In genomic region chr10:79066460-79067240, GRCh38 we compare ENCODE assay signal across 8 cellular contexts. TPM values are rescaled to one million over a fixed set of nuclear protein-coding genes. Genes with fewer than 3 reads are reported as not detected.
DNase-seq lines count a peak whose midpoint lies in the region; ATAC-seq and TF ChIP-seq lines count a peak whose summit lies in the region.

No MANE protein-coding gene starts in this region.

- no TSS peak for BruUV-seq in Calu3 (replicated peaks; lab: Mats Ljungman, UMichigan)

- no peaks in the 10 kb centered on the region for H3K9me3 ChIP-seq in esophagus (ENCODE audit: control insufficient read depth in 2 of 2, insufficient read depth in 1 of 2, low read depth in 1 of 2, low read length in 1 of 2)

- no peaks in the 10 kb centered on the region for H3K27me3 ChIP-seq in esophagus (ENCODE audit: control insufficient read depth in 1 of 2, insufficient read depth in 2 of 2, low read length in 2 of 2)

- peak overlapping the region; percentile 46 for H3K27ac Mint-ChIP-seq in Calu3 (ENCODE audit: unreplicated experiment)
- peak overlapping the region; percentile 26 for H3K27ac Mint-ChIP-seq in T-helper 1 cell treated with Interleukin-12 subunit alpha and Interleukin-12 subunit beta and Interleukin-4 antibody, amounts not matched to agents 30 μg/mL and 1 μg/mL, for 36 hours
- no peak overlapping the region for H3K27ac Mint-ChIP-seq in nephron progenitor cell

- intact Hi-C loops in Calu3 (cut with micrococcal nuclease; ENCODE audit: unreplicated experiment), result loop anchor here (5.0 to 10.0 kb wide), 2 partner anchors 632 to 764 kb away; no protein-coding TSS in a partner anchor

- H3K9me3 Mint-ChIP-seq in Calu3 (ENCODE audit: low read depth, unreplicated experiment) (no peaks in the 10 kb centered on the region), nephron progenitor cell (no peaks in the 10 kb centered on the region)
- H3K9me3 Mint-ChIP-seq in T-helper 1 cell treated with Interleukin-12 subunit alpha and Interleukin-12 subunit beta and Interleukin-4 antibody, amounts not matched to agents 30 μg/mL and 1 μg/mL, for 36 hours, result no peaks in the 10 kb centered on the region

- H3K4me3 Mint-ChIP-seq in Calu3 (ENCODE audit: low read depth, unreplicated experiment) (peak overlapping the region; percentile 70), nephron progenitor cell (peak overlapping the region; percentile 73)
- H3K4me3 Mint-ChIP-seq in T-helper 1 cell treated with Interleukin-12 subunit alpha and Interleukin-12 subunit beta and Interleukin-4 antibody, amounts not matched to agents 30 μg/mL and 1 μg/mL, for 36 hours, result peak overlapping the region; percentile 81

- peaks cover 10% of the 10 kb centered on the region for H3K4me1 Mint-ChIP-seq in Calu3 (ENCODE audit: low read depth, unreplicated experiment)
- H3K4me1 Mint-ChIP-seq in T-helper 1 cell treated with Interleukin-12 subunit alpha and Interleukin-12 subunit beta and Interleukin-4 antibody, amounts not matched to agents 30 μg/mL and 1 μg/mL, for 36 hours (ENCODE audit: low read depth), result peaks cover 41% of the 10 kb centered on the region
- peaks cover 53% of the 10 kb centered on the region for H3K4me1 Mint-ChIP-seq in nephron progenitor cell

- H3K4me3 ChIP-seq in esophagus (ENCODE audit: low read depth in 1 of 2, low read length in 2 of 2), result peak overlapping the region; percentile 75

- TF ChIP-seq CTCF in Calu3 (IDR thresholded peaks at IDR 0.05; ENCODE audit: unreplicated experiment) (no peak), nephron progenitor cell (IDR thresholded peaks at IDR 0.05) (no peak)

- H3K27me3 Mint-ChIP-seq in Calu3 (ENCODE audit: unreplicated experiment), result peaks cover 3% of the 10 kb centered on the region
- H3K27me3 Mint-ChIP-seq in T-helper 1 cell treated with Interleukin-12 subunit alpha and Interleukin-12 subunit beta and Interleukin-4 antibody, amounts not matched to agents 30 μg/mL and 1 μg/mL, for 36 hours (ENCODE audit: low read depth), result peaks cover 7% of the 10 kb centered on the region
- peaks cover 6% of the 10 kb centered on the region for H3K27me3 Mint-ChIP-seq in nephron progenitor cell (ENCODE audit: low read depth, poor library complexity)

- peaks cover 50% of the 10 kb centered on the region for H3K36me3 Mint-ChIP-seq in Calu3 (ENCODE audit: insufficient read depth, unreplicated experiment)
- H3K36me3 Mint-ChIP-seq in T-helper 1 cell treated with Interleukin-12 subunit alpha and Interleukin-12 subunit beta and Interleukin-4 antibody, amounts not matched to agents 30 μg/mL and 1 μg/mL, for 36 hours (ENCODE audit: low read depth), result peaks cover 6% of the 10 kb centered on the region
- no peaks in the 10 kb centered on the region for H3K36me3 Mint-ChIP-seq in nephron progenitor cell (ENCODE audit: low read depth)

- no peaks in the 10 kb centered on the region for H3K36me3 ChIP-seq in esophagus (ENCODE audit: control insufficient read depth in 2 of 2, insufficient read depth in 2 of 2, low read length in 1 of 2)

- POLR2A ChIA-PET in HEK293T (lab: Yijun Ruan, JAX), result interaction anchor here (0.7 to 1.7 kb wide), 2 partner anchors 92 to 93 kb away, joined by 5 read pairs; no protein-coding TSS in a partner anchor

- DNase-seq in Calu3 (peak; percentile 63), HEK293T (ENCODE audit: extremely low spot score) (peak; percentile 30), nephron progenitor cell (no peak)

- peaks cover 2 to 6% of the 10 kb centered on the region in 2 donors for H3K4me1 ChIP-seq in esophagus (ENCODE audit: control insufficient read depth in 2 of 2, insufficient read depth in 2 of 2, low read length in 1 of 2)

- peak overlapping the region; percentile 93 to 99 for H3K27ac ChIP-seq in esophagus (ENCODE audit: low read depth in 2 of 2, low read length in 1 of 2)

- 6 to 11% methylated on average over 28 to 36 of the region's 36 CpGs for whole genome bisulfite sequencing in esophagus, 2 donors

- ATAC-seq in GM21737 (IDR thresholded peaks at IDR 0.05; ENCODE audit: unreplicated experiment) (no peak), GM21360 (IDR thresholded peaks at IDR 0.05; ENCODE audit: unreplicated experiment) (no peak), HG03196 (IDR thresholded peaks at IDR 0.05; ENCODE audit: unreplicated experiment) (no peak)

- CTCF ChIA-PET in Calu3 (lab: Charles Lee), result interaction anchor here (0.6 to 1.5 kb wide), 16 partner anchors 8 to 1295 kb away, joined by 3 to 8 read pairs (median 5); no protein-coding TSS in a partner anchor
- CTCF ChIA-PET in HEK293T (lab: Yijun Ruan, JAX), result interaction anchor here (1.7 kb wide), 1 partner anchor 128 kb away, joined by 4 read pairs; no protein-coding TSS in a partner anchor

TF ChIP-seq in HEK293T, 16 proteins besides CTCF, POLR2A, EP300 and RAD21:
- TF ChIP-seq L3MBTL2 (conservative IDR thresholded peaks at IDR 0.05), result no peak
- TF ChIP-seq, protein P1, sequence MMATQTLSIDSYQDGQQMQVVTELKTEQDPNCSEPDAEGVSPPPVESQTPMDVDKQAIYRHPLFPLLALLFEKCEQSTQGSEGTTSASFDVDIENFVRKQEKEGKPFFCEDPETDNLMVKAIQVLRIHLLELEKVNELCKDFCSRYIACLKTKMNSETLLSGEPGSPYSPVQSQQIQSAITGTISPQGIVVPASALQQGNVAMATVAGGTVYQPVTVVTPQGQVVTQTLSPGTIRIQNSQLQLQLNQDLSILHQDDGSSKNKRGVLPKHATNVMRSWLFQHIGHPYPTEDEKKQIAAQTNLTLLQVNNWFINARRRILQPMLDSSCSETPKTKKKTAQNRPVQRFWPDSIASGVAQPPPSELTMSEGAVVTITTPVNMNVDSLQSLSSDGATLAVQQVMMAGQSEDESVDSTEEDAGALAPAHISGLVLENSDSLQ (IDR thresholded peaks at IDR 0.05), result no peak
- no peak for TF ChIP-seq FOXA1 (IDR thresholded peaks at IDR 0.05)

RNA-seq across cellular contexts. Expression of gene ZMIZ1, which starts 2.1 kb away (rescaled TPM):
- total RNA-seq in Calu3 (2022), result 20.3 and 23.5 TPM in 2 replicates
- polyA plus RNA-seq in esophagus, result 10 to 100 TPM; 29.2 to 29.7 TPM
